In genomic region chr3:170180107-170180951, GRCh38 we compare ENCODE assay signal across 8 cellular contexts. TPM values are rescaled to one million over a fixed set of nuclear protein-coding genes. Genes with fewer than 3 reads are reported as not detected.
DNase-seq lines count a peak whose midpoint lies in the region; ATAC-seq and TF ChIP-seq lines count a peak whose summit lies in the region.

No MANE protein-coding gene starts in this region.

- H3K4me1 ChIP-seq in BE2C (no peaks in the 10 kb centered on the region; the same call in 1 of the 2 replicates), endocrine pancreas (ENCODE audit: control insufficient read depth, insufficient read depth, low read length) (peaks cover 11% of the 10 kb centered on the region), muscle layer of colon (ENCODE audit: insufficient read depth, low read length) (peaks cover 10% of the 10 kb centered on the region)

- ATAC-seq in GM18873 (IDR thresholded peaks at IDR 0.05; ENCODE audit: low FRiP score, unreplicated experiment) = peak; percentile 29
- peak; percentile 16 for ATAC-seq in HG03103 (IDR thresholded peaks at IDR 0.05; ENCODE audit: low read depth, unreplicated experiment)

- H3K9ac ChIP-seq in endocrine pancreas (ENCODE audit: control insufficient read depth, insufficient read depth, low read length) = peak overlapping the region; percentile 75
- H3K9ac ChIP-seq in muscle layer of colon (ENCODE audit: low read length) = peak overlapping the region; percentile 97

- H3K36me3 ChIP-seq in BE2C (peaks cover 29% of the 10 kb centered on the region), endocrine pancreas (ENCODE audit: control insufficient read depth, insufficient read depth, low read length) (no peaks in the 10 kb centered on the region), muscle layer of colon (ENCODE audit: insufficient read depth, low read length) (peaks cover 22% of the 10 kb centered on the region)

- in situ Hi-C loops in SK-MEL-5 (cut with HindIII; ENCODE audit: low pct_unique_long_range_greater_than_20kb, low sequenced_read_pairs) = no loop called here

- TF ChIP-seq CTCF in BE2C (IDR thresholded peaks at IDR 0.05; ENCODE audit: low read depth, low read length) = no peak

- H3K27me3 ChIP-seq in BE2C (no peaks in the 10 kb centered on the region), endocrine pancreas (ENCODE audit: control insufficient read depth, insufficient read depth, low read length) (no peaks in the 10 kb centered on the region), muscle layer of colon (ENCODE audit: control insufficient read depth in 1 of 2, insufficient read depth in 2 of 2, low read length in 2 of 2) (no peaks in the 10 kb centered on the region)

- no peaks in the 10 kb centered on the region for H3K9me3 ChIP-seq in BE2C
- H3K9me3 ChIP-seq in endocrine pancreas (ENCODE audit: control insufficient read depth, low read length) = no peaks in the 10 kb centered on the region
- H3K9me3 ChIP-seq in muscle layer of colon (ENCODE audit: low read length) = no peaks in the 10 kb centered on the region

- H3K27ac ChIP-seq in muscle layer of colon (ENCODE audit: low read depth, low read length) = peak overlapping the region; percentile 98

- H3K4me3 ChIP-seq in BE2C (ENCODE audit: low read depth, low read length) (peak overlapping the region; percentile 96), endocrine pancreas (ENCODE audit: control insufficient read depth, insufficient read depth, low read length) (peak overlapping the region; percentile 91), muscle layer of colon (ENCODE audit: low read depth in 1 of 2, low read length in 2 of 2) (peak overlapping the region; percentile 69 to 88)

- DNase-seq in BE2C (no peak), SK-MEL-5 (ENCODE audit: low read depth, low spot score) (peak; percentile 19), HuH-7.5 (ENCODE audit: low spot score) (no peak), UCSD-AML1 (lab: John Stamatoyannopoulos, UW; ENCODE audit: unreplicated experiment) (no peak)

RNA-seq across cellular contexts. Expression of gene PHC3, which starts 1.2 kb away (rescaled TPM):
- 4.3 TPM for polyA plus RNA-seq in BE2C (2012; ENCODE audit: insufficient read depth, insufficient read length, low read depth)
- total RNA-seq in SK-MEL-5 (2014; rRNA removed; shearing (Covaris generic)) = 11.1 and 15.8 TPM in 2 replicates
- 10.2 and 15.9 TPM in 2 replicates for polyA plus RNA-seq in SK-MEL-5 (2015; cell fraction: cytosol; rRNA removed)
- 22.8 and 29.5 TPM in 2 replicates for polyA plus RNA-seq in SK-MEL-5 (2015; cell fraction: nucleus; rRNA removed)

RNA-seq across cellular contexts. Expression of gene PRKCI, which starts 41.9 kb away (rescaled TPM):
- polyA plus RNA-seq in BE2C (2012; ENCODE audit: insufficient read depth, insufficient read length, low read depth) = 9.7 TPM
- 21.8 and 23.7 TPM in 2 replicates for total RNA-seq in SK-MEL-5 (2014; rRNA removed; shearing (Covaris generic))
- 15.5 and 16.2 TPM in 2 replicates for polyA plus RNA-seq in SK-MEL-5 (2015; cell fraction: cytosol; rRNA removed)
- polyA plus RNA-seq in SK-MEL-5 (2015; cell fraction: nucleus; rRNA removed) = 19.2 and 27.5 TPM in 2 replicates
